In genomic region chr2:40760071-40760666, GRCh38 we compare ENCODE assay signal across 9 cellular contexts.
DNase-seq lines count a peak whose midpoint lies in the region; ATAC-seq and TF ChIP-seq lines count a peak whose summit lies in the region.
"Had no signal": no experiment of that assay in that cellular context is flagged by ENCODE, and none has a peak within 500 bp of the region (broad histone marks: within the 10 kb centered on the region; RNA-seq: fewer than 3 reads in every experiment).

No MANE protein-coding gene starts in this region.

- intact Hi-C loops in body of pancreas (cut with DNase I): no loop called here

- TF ChIP-seq CTCF in HFFc6 (IDR thresholded peaks at IDR 0.05) (peak; percentile 95), body of pancreas (IDR thresholded peaks at IDR 0.05) (peak; percentile 24 to 69 (median 46))

- no peaks in the 10 kb centered on the region for H3K27me3 Mint-ChIP-seq in HFFc6 (ENCODE audit: insufficient read depth)
- no peaks in the 10 kb centered on the region for H3K27me3 Mint-ChIP-seq in activated CD4-positive, alpha-beta memory T cell treated with anti-CD3 and anti-CD28 coated beads, Interleukin-2, amount 10 ng/mL, durations not matched to agents 7 days and 5 days
- H3K27me3 Mint-ChIP-seq: activated naive CD8-positive, alpha-beta T cell treated with anti-CD3 and anti-CD28 coated beads, Interleukin-2, amount 10 ng/mL, durations not matched to agents 7 days and 5 days had no signal

- no peaks in the 10 kb centered on the region for H3K9me3 ChIP-seq in body of pancreas

- no peaks in the 10 kb centered on the region for H3K4me1 ChIP-seq in body of pancreas

- WGBS in body of pancreas, 2 donors: 36 to 40% methylated on average over 5 of the region's 5 CpGs

- no peaks in the 10 kb centered on the region for H3K27me3 ChIP-seq in body of pancreas

- no peak overlapping the region for H3K27ac ChIP-seq in body of pancreas

- POLR2A ChIA-PET in activated CD4-positive, alpha-beta memory T cell treated with anti-CD3 and anti-CD28 coated beads, Interleukin-2, amount 10 ng/mL, durations not matched to agents 7 days and 5 days (lab: Charles Lee): no interaction called here

- ATAC-seq in body of pancreas (no peak), HG03280 (IDR thresholded peaks at IDR 0.05; ENCODE audit: unreplicated experiment) (no peak)

- CTCF ChIA-PET in activated CD4-positive, alpha-beta memory T cell treated with anti-CD3 and anti-CD28 coated beads, Interleukin-2, amount 10 ng/mL, durations not matched to agents 7 days and 5 days (lab: Charles Lee): no interaction called here

- no peaks in the 10 kb centered on the region for H3K9me3 Mint-ChIP-seq in HFFc6
- H3K9me3 Mint-ChIP-seq in activated CD4-positive, alpha-beta memory T cell treated with anti-CD3 and anti-CD28 coated beads, Interleukin-2, amount 10 ng/mL, durations not matched to agents 7 days and 5 days: peaks cover 7% of the 10 kb centered on the region
- H3K9me3 Mint-ChIP-seq: activated naive CD8-positive, alpha-beta T cell treated with anti-CD3 and anti-CD28 coated beads, Interleukin-2, amount 10 ng/mL, durations not matched to agents 7 days and 5 days had no signal

- DNase-seq in NCI-H2081 (lab: John Stamatoyannopoulos, UW): peak; percentile 65 to 75
- no peak for DNase-seq in NCI-H2081 treated with DMSO at 0.1 percent for 48 hours (lab: John Stamatoyannopoulos, UW)
- peak; percentile 72 for DNase-seq in HFFc6
- DNase-seq in NCI-H446 treated with DMSO at 0.1 percent for 48 hours (lab: John Stamatoyannopoulos, UW): peak; percentile 25
- DNase-seq in body of pancreas: peak; percentile 14 to 39 (median 18)
- peak; percentile 63 for DNase-seq in kidney tubule cell (ENCODE audit: low spot score)
- no peak for DNase-seq in activated CD4-positive, alpha-beta memory T cell treated with anti-CD3 and anti-CD28 coated beads, Interleukin-2, amount 10 ng/mL, durations not matched to agents 7 days and 5 days
- DNase-seq: activated naive CD8-positive, alpha-beta T cell treated with anti-CD3 and anti-CD28 coated beads, Interleukin-2, amount 10 ng/mL, durations not matched to agents 7 days and 5 days had no signal

- 0 out of 2 replicates have a peak overlapping the region, but pooled peaks have one; percentile 42 for H3K27ac Mint-ChIP-seq in HFFc6
- H3K27ac Mint-ChIP-seq in activated CD4-positive, alpha-beta memory T cell treated with anti-CD3 and anti-CD28 coated beads, Interleukin-2, amount 10 ng/mL, durations not matched to agents 7 days and 5 days: no peak overlapping the region
- H3K27ac Mint-ChIP-seq: activated naive CD8-positive, alpha-beta T cell treated with anti-CD3 and anti-CD28 coated beads, Interleukin-2, amount 10 ng/mL, durations not matched to agents 7 days and 5 days had no signal

- no peak overlapping the region for H3K4me3 Mint-ChIP-seq in HFFc6
- no peak overlapping the region for H3K4me3 Mint-ChIP-seq in activated CD4-positive, alpha-beta memory T cell treated with anti-CD3 and anti-CD28 coated beads, Interleukin-2, amount 10 ng/mL, durations not matched to agents 7 days and 5 days
- H3K4me3 Mint-ChIP-seq: activated naive CD8-positive, alpha-beta T cell treated with anti-CD3 and anti-CD28 coated beads, Interleukin-2, amount 10 ng/mL, durations not matched to agents 7 days and 5 days had no signal

- H3K4me1 Mint-ChIP-seq in HFFc6 (ENCODE audit: low read depth): peaks cover 28% of the 10 kb centered on the region
- no peaks in the 10 kb centered on the region for H3K4me1 Mint-ChIP-seq in activated CD4-positive, alpha-beta memory T cell treated with anti-CD3 and anti-CD28 coated beads, Interleukin-2, amount 10 ng/mL, durations not matched to agents 7 days and 5 days
- H3K4me1 Mint-ChIP-seq: activated naive CD8-positive, alpha-beta T cell treated with anti-CD3 and anti-CD28 coated beads, Interleukin-2, amount 10 ng/mL, durations not matched to agents 7 days and 5 days had no signal

- TF ChIP-seq POLR2A in body of pancreas (IDR thresholded peaks at IDR 0.05): no peak

- H3K36me3 ChIP-seq in body of pancreas (replicated peaks in 1 of 2; ENCODE audit: insufficient read depth in 1 of 2, low read depth in 2 of 2): no peaks in the 10 kb centered on the region

- H3K36me3 Mint-ChIP-seq in HFFc6 (ENCODE audit: low read depth): no peaks in the 10 kb centered on the region
- H3K36me3 Mint-ChIP-seq in activated CD4-positive, alpha-beta memory T cell treated with anti-CD3 and anti-CD28 coated beads, Interleukin-2, amount 10 ng/mL, durations not matched to agents 7 days and 5 days (ENCODE audit: low read depth): no peaks in the 10 kb centered on the region
- H3K36me3 Mint-ChIP-seq: activated naive CD8-positive, alpha-beta T cell treated with anti-CD3 and anti-CD28 coated beads, Interleukin-2, amount 10 ng/mL, durations not matched to agents 7 days and 5 days had no signal

- H3K4me3 ChIP-seq in body of pancreas: no peak overlapping the region

Comparison
In these comparisons a context has a peak if more than half of its experiments do, and no peak if none do; other contexts are left out.
1. DNase-seq: peak in NCI-H2081 (2 of 2), HFFc6 (single experiment), NCI-H446 treated with DMSO at 0.1 percent for 48 hours (single experiment), body of pancreas (4 of 4) and kidney tubule cell (single experiment); none in NCI-H2081 treated with DMSO at 0.1 percent for 48 hours (single experiment) and activated CD4-positive, alpha-beta memory T cell treated with anti-CD3 and anti-CD28 coated beads, Interleukin-2, amount 10 ng/mL, durations not matched to agents 7 days and 5 days (single experiment).